In the genomic region with DNA sequence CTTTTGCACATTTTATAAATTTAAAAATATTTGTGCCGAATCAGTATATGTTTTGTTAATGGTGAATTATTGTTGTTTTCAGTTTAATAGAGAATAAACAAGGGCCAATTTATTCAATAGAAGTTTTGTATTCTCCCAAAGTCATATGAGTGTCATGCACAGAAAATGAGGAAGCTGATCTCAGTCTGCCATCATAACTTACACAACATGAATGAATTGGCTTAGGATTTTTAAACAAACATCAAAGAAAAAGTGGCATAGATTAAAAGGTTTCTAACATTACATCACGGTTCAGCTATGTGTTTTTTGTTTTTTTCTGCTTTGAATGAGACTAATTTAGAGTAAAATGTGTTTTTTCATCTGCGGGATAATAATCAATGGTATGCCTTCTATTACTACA, we compare ENCODE assay signal across 1 cellular context.
TF ChIP-seq lines count a peak whose summit lies in the region.

No MANE protein-coding gene starts in this region.

TF ChIP-seq in HepG2, 621 proteins besides CTCF, POLR2A, EP300 and RAD21:
- TF ChIP-seq, protein P1, sequence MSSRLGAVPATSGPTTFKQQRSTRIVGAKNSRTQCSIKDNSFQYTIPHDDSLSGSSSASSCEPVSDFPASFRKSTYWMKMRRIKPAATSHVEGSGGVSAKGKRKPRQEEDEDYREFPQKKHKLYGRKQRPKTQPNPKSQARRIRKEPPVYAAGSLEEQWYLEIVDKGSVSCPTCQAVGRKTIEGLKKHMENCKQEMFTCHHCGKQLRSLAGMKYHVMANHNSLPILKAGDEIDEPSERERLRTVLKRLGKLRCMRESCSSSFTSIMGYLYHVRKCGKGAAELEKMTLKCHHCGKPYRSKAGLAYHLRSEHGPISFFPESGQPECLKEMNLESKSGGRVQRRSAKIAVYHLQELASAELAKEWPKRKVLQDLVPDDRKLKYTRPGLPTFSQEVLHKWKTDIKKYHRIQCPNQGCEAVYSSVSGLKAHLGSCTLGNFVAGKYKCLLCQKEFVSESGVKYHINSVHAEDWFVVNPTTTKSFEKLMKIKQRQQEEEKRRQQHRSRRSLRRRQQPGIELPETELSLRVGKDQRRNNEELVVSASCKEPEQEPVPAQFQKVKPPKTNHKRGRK (CRISPR knock-in tag; IDR thresholded peaks at IDR 0.05) = no peak
- TF ChIP-seq, protein P2, sequence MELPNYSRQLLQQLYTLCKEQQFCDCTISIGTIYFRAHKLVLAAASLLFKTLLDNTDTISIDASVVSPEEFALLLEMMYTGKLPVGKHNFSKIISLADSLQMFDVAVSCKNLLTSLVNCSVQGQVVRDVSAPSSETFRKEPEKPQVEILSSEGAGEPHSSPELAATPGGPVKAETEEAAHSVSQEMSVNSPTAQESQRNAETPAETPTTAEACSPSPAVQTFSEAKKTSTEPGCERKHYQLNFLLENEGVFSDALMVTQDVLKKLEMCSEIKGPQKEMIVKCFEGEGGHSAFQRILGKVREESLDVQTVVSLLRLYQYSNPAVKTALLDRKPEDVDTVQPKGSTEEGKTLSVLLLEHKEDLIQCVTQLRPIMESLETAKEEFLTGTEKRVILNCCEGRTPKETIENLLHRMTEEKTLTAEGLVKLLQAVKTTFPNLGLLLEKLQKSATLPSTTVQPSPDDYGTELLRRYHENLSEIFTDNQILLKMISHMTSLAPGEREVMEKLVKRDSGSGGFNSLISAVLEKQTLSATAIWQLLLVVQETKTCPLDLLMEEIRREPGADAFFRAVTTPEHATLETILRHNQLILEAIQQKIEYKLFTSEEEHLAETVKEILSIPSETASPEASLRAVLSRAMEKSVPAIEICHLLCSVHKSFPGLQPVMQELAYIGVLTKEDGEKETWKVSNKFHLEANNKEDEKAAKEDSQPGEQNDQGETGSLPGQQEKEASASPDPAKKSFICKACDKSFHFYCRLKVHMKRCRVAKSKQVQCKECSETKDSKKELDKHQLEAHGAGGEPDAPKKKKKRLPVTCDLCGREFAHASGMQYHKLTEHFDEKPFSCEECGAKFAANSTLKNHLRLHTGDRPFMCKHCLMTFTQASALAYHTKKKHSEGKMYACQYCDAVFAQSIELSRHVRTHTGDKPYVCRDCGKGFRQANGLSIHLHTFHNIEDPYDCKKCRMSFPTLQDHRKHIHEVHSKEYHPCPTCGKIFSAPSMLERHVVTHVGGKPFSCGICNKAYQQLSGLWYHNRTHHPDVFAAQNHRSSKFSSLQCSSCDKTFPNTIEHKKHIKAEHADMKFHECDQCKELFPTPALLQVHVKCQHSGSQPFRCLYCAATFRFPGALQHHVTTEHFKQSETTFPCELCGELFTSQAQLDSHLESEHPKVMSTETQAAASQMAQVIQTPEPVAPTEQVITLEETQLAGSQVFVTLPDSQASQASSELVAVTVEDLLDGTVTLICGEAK (IDR thresholded peaks at IDR 0.05) = no peak
- TF ChIP-seq, protein P2 (CRISPR knock-in tag; IDR thresholded peaks at IDR 0.05) = no peak
- no peak for TF ChIP-seq NFE2 (CRISPR knock-in tag; IDR thresholded peaks at IDR 0.05)
- TF ChIP-seq ZNF24 (IDR thresholded peaks at IDR 0.05) = no peak
- TF ChIP-seq DPF2 (CRISPR knock-in tag; IDR thresholded peaks at IDR 0.05; ENCODE audit: borderline replicate concordance, low read depth) = no peak
- no peak for TF ChIP-seq ZNF256 (CRISPR knock-in tag; conservative IDR thresholded peaks at IDR 0.05)
- no peak for TF ChIP-seq ZNF775 (CRISPR knock-in tag; IDR thresholded peaks at IDR 0.05; ENCODE audit: borderline replicate concordance)
- TF ChIP-seq RBAK (CRISPR knock-in tag; IDR thresholded peaks at IDR 0.05) = no peak
- TF ChIP-seq, protein P3, sequence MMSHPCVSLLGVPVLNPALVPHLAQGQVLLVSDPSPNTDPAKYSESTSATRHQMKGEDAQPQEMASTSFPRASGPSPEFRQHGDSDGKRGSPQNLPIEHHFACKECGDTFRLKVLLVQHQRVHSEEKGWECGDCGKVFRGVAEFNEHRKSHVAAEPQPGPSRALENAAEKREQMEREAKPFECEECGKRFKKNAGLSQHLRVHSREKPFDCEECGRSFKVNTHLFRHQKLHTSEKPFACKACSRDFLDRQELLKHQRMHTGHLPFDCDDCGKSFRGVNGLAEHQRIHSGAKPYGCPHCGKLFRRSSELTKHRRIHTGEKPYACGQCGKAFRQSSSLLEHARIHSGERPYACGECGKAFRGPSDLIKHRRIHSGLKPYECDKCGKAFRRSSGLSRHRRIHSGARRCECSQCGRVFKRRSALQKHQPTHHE (CRISPR knock-in tag; IDR thresholded peaks at IDR 0.05; ENCODE audit: borderline replicate concordance) = no peak
- no peak for TF ChIP-seq KLF16 (CRISPR knock-in tag; IDR thresholded peaks at IDR 0.05)
- TF ChIP-seq, protein P4, sequence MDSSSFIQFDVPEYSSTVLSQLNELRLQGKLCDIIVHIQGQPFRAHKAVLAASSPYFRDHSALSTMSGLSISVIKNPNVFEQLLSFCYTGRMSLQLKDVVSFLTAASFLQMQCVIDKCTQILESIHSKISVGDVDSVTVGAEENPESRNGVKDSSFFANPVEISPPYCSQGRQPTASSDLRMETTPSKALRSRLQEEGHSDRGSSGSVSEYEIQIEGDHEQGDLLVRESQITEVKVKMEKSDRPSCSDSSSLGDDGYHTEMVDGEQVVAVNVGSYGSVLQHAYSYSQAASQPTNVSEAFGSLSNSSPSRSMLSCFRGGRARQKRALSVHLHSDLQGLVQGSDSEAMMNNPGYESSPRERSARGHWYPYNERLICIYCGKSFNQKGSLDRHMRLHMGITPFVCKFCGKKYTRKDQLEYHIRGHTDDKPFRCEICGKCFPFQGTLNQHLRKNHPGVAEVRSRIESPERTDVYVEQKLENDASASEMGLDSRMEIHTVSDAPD (CRISPR knock-in tag; IDR thresholded peaks at IDR 0.05) = no peak
